In genomic region chr11:66126808-66127555, GRCh38 we compare ENCODE assay signal across 8 cellular contexts. TPM values are rescaled to one million over a fixed set of nuclear protein-coding genes. Genes with fewer than 3 reads are reported as not detected.
DNase-seq lines count a peak whose midpoint lies in the region; ATAC-seq and TF ChIP-seq lines count a peak whose summit lies in the region.

No MANE protein-coding gene starts in this region.

- H3K4me1 Mint-ChIP-seq in WTC11 (peaks cover 32% of the 10 kb centered on the region), glutamatergic neuron (ENCODE audit: low read depth, unreplicated experiment) (peaks cover 8% of the 10 kb centered on the region), Caco-2 (ENCODE audit: low read depth, unreplicated experiment) (peaks cover 36% of the 10 kb centered on the region)

- DNase-seq in GM06990 (ENCODE audit: extremely low read depth, insufficient read length) (peak; percentile 64), WTC11 (ENCODE audit: low spot score) (no peak), cardiac fibroblast (ENCODE audit: low read depth in 2 of 2) (peak; percentile 79 to 87), left lung (peak in 1 of 2 donors; percentile 70), glutamatergic neuron (no peak), Caco-2 (no peak)
- DNase-seq in stimulated activated CD4-positive, alpha-beta T cell treated with anti-CD3 and anti-CD28 coated beads, Interleukin-4, amount 100 ng/mL, for 4 hours, result peak; percentile 45 to 68

- TF ChIP-seq CTCF in GM06990 (IDR thresholded peaks at IDR 0.05; ENCODE audit: insufficient read depth, low read length, poor library complexity, severe bottlenecking) (no peak), WTC11 (IDR thresholded peaks at IDR 0.05) (no peak), cardiac fibroblast (IDR thresholded peaks at IDR 0.05; ENCODE audit: low read depth, low read length) (no peak), left lung (IDR thresholded peaks at IDR 0.05) (no peak), glutamatergic neuron (IDR thresholded peaks at IDR 0.05; ENCODE audit: partially characterized antibody, unreplicated experiment) (no peak), Caco-2 (IDR thresholded peaks at IDR 0.05; ENCODE audit: insufficient read depth in 1 of 2, low read depth in 1 of 2, low read length in 1 of 2, severe bottlenecking in 1 of 2, unreplicated experiment in 1 of 2) (no peak)

- H3K4me1 ChIP-seq in HUES6 (ENCODE audit: control insufficient read depth, insufficient read depth, low read length) (peaks cover 33% of the 10 kb centered on the region), left lung (peaks cover 16 to 20% of the 10 kb centered on the region in 2 donors), Caco-2 (peaks cover 18% of the 10 kb centered on the region; the same call in 1 of the 2 replicates)

- H3K27me3 ChIP-seq in GM06990 (replicated peaks; ENCODE audit: control insufficient read depth, insufficient read depth, low read length) (no peaks in the 10 kb centered on the region), HUES6 (ENCODE audit: control insufficient read depth, insufficient read depth, low read length) (no peaks in the 10 kb centered on the region), left lung (no peaks in the 10 kb centered on the region), Caco-2 (replicated peaks; ENCODE audit: control insufficient read depth, insufficient read depth, low read length) (no peaks in the 10 kb centered on the region)

- H3K27me3 Mint-ChIP-seq in WTC11 (ENCODE audit: low read depth), result no peaks in the 10 kb centered on the region
- no peaks in the 10 kb centered on the region for H3K27me3 Mint-ChIP-seq in glutamatergic neuron (ENCODE audit: unreplicated experiment)
- H3K27me3 Mint-ChIP-seq in Caco-2 (ENCODE audit: insufficient read depth, unreplicated experiment), result no peaks in the 10 kb centered on the region

- ATAC-seq in WTC11, result peak; percentile 77
- ATAC-seq in left lung, result peak; percentile 94

- CTCF ChIA-PET in WTC11 (lab: Charles Lee), result interaction anchor here (0.6 to 1.4 kb wide), 5 partner anchors 58 to 260 kb away, joined by 3 to 4 read pairs (median 3); no protein-coding TSS in a partner anchor
- CTCF ChIA-PET in Caco-2 (lab: Charles Lee), result no interaction called here

- H3K36me3 Mint-ChIP-seq in WTC11 (no peaks in the 10 kb centered on the region), glutamatergic neuron (ENCODE audit: unreplicated experiment) (no peaks in the 10 kb centered on the region), Caco-2 (ENCODE audit: insufficient read depth, unreplicated experiment) (peaks cover 4% of the 10 kb centered on the region)

- BruUV-seq in Caco-2 (replicated peaks; lab: Mats Ljungman, UMichigan), result no TSS peak

- H3K27ac Mint-ChIP-seq in WTC11 (peak overlapping the region; percentile 88), glutamatergic neuron (ENCODE audit: unreplicated experiment) (no peak overlapping the region), Caco-2 (ENCODE audit: unreplicated experiment) (no peak overlapping the region)

- no peak overlapping the region for H3K4me3 Mint-ChIP-seq in WTC11
- H3K4me3 Mint-ChIP-seq in glutamatergic neuron (ENCODE audit: unreplicated experiment), result no peak overlapping the region
- H3K4me3 Mint-ChIP-seq in Caco-2 (ENCODE audit: unreplicated experiment), result no peak overlapping the region

- POLR2A ChIA-PET in WTC11 (lab: Charles Lee) (interaction anchor here (0.5 kb wide), 1 partner anchor 239 kb away, joined by 4 read pairs; the partner anchor contains the start of gene FIBP), Caco-2 (lab: Charles Lee) (interaction anchor here (0.6 kb wide), 1 partner anchor 49 kb away, joined by 4 read pairs; no protein-coding TSS in a partner anchor)

- H3K27ac ChIP-seq in HUES6 (ENCODE audit: low read depth, low read length) (0 out of 2 replicates have a peak overlapping the region, but pooled peaks have one; percentile 27), left lung (peak overlapping the region; percentile 48 to 75)

- no peaks in the 10 kb centered on the region for H3K36me3 ChIP-seq in GM06990 (ENCODE audit: control insufficient read depth, insufficient read depth, low read length)
- H3K36me3 ChIP-seq in HUES6 (ENCODE audit: control insufficient read depth, insufficient read depth, low read length), result no peaks in the 10 kb centered on the region
- H3K36me3 ChIP-seq in left lung, result no peaks in the 10 kb centered on the region
- H3K36me3 ChIP-seq in Caco-2 (ENCODE audit: control insufficient read depth, insufficient read depth, low read length), result no peaks in the 10 kb centered on the region

- intact Hi-C loops in left lung (cut with DNase I), result no loop called here
- intact Hi-C loops in Caco-2 (cut with micrococcal nuclease; ENCODE audit: unreplicated experiment), result no loop called here

- H3K9me3 ChIP-seq in HUES6 (ENCODE audit: control insufficient read depth, insufficient read depth, low read depth, low read length), result no peaks in the 10 kb centered on the region
- H3K9me3 ChIP-seq in left lung, result no peaks in the 10 kb centered on the region
- H3K9me3 ChIP-seq in Caco-2, result no peaks in the 10 kb centered on the region

- H3K4me3 ChIP-seq in GM06990 (replicated peaks; ENCODE audit: low read depth, low read length) (peak overlapping the region; percentile 45), HUES6 (ENCODE audit: low read depth, low read length) (no peak overlapping the region), cardiac fibroblast (replicated peaks in 1 of 2; ENCODE audit: low read depth in 2 of 2, low read length in 2 of 2) (no peak overlapping the region), left lung (no peak overlapping the region), Caco-2 (ENCODE audit: low read depth, low read length) (no peak overlapping the region)

- H3K9me3 Mint-ChIP-seq in WTC11, result no peaks in the 10 kb centered on the region
- H3K9me3 Mint-ChIP-seq in glutamatergic neuron (ENCODE audit: unreplicated experiment), result no peaks in the 10 kb centered on the region
- no peaks in the 10 kb centered on the region for H3K9me3 Mint-ChIP-seq in Caco-2 (ENCODE audit: unreplicated experiment)

- no peak overlapping the region for H3K9ac ChIP-seq in HUES6 (ENCODE audit: low read length)

TF ChIP-seq in WTC11, 78 proteins besides CTCF, POLR2A, EP300 and RAD21:
- TF ChIP-seq MYBL2 (CRISPR knock-in tag; IDR thresholded peaks at IDR 0.05), result no peak
- TF ChIP-seq, protein P1, sequence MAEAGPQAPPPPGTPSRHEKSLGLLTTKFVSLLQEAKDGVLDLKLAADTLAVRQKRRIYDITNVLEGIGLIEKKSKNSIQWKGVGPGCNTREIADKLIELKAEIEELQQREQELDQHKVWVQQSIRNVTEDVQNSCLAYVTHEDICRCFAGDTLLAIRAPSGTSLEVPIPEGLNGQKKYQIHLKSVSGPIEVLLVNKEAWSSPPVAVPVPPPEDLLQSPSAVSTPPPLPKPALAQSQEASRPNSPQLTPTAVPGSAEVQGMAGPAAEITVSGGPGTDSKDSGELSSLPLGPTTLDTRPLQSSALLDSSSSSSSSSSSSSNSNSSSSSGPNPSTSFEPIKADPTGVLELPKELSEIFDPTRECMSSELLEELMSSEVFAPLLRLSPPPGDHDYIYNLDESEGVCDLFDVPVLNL (CRISPR knock-in tag; IDR thresholded peaks at IDR 0.05; ENCODE audit: borderline replicate concordance, low read depth), result no peak
- no peak for TF ChIP-seq NR1H2 (CRISPR knock-in tag; IDR thresholded peaks at IDR 0.05)
- no peak for TF ChIP-seq ZNF317 (CRISPR knock-in tag; IDR thresholded peaks at IDR 0.05; ENCODE audit: borderline replicate concordance, low read depth)
- TF ChIP-seq JAZF1 (CRISPR knock-in tag; IDR thresholded peaks at IDR 0.05), result no peak
- TF ChIP-seq ZNF512 (CRISPR knock-in tag; IDR thresholded peaks at IDR 0.05; ENCODE audit: borderline replicate concordance), result no peak
- no peak for TF ChIP-seq EMX1 (CRISPR knock-in tag; IDR thresholded peaks at IDR 0.05)
- no peak for TF ChIP-seq GTF2I (CRISPR knock-in tag; conservative IDR thresholded peaks at IDR 0.05)
- no peak for TF ChIP-seq TEAD1 (CRISPR knock-in tag; IDR thresholded peaks at IDR 0.05)
- TF ChIP-seq FOXK1 (CRISPR knock-in tag; IDR thresholded peaks at IDR 0.05), result no peak
- no peak for TF ChIP-seq ZNF263 (CRISPR knock-in tag; IDR thresholded peaks at IDR 0.05; ENCODE audit: low read depth)
- no peak for TF ChIP-seq JUN (CRISPR knock-in tag; IDR thresholded peaks at IDR 0.05)
- no peak for TF ChIP-seq ZBTB21 (CRISPR knock-in tag; IDR thresholded peaks at IDR 0.05; ENCODE audit: borderline replicate concordance)
- TF ChIP-seq ZNF232 (CRISPR knock-in tag; IDR thresholded peaks at IDR 0.05), result no peak
- no peak for TF ChIP-seq GABPB1 (CRISPR knock-in tag; IDR thresholded peaks at IDR 0.05)
- TF ChIP-seq SMAD3 (CRISPR knock-in tag; IDR thresholded peaks at IDR 0.05; ENCODE audit: borderline replicate concordance), result no peak

RNA-seq across cellular contexts. Expression of gene PACS1, which starts 56.9 kb away (rescaled TPM):
- total RNA-seq in WTC11 (2021) (30.1 to 34.8 TPM (median 30.9 TPM) in 3 replicates), left lung (10 to 100 TPM; 53.7 to 54.7 TPM), glutamatergic neuron (ENCODE audit: unreplicated experiment) (30.6 TPM), Caco-2 (2022) (82.2 and 95.2 TPM in 2 replicates)

Comparison
In these comparisons a context has a peak if more than half of its experiments do, and no peak if none do; other contexts are left out.
1. DNase-seq: peak in GM06990 (single experiment), cardiac fibroblast (2 of 2) and stimulated activated CD4-positive, alpha-beta T cell treated with anti-CD3 and anti-CD28 coated beads, Interleukin-4, amount 100 ng/mL, for 4 hours (2 of 2); none in WTC11 (single experiment), glutamatergic neuron (single experiment) and Caco-2 (0 of 2).